In genomic region chr5:132451387-132451786, GRCh38 we compare ENCODE assay signal across 24 cellular contexts. TPM values are rescaled to one million over a fixed set of nuclear protein-coding genes. Genes with fewer than 3 reads are reported as not detected.
A peak's percentile ranks its signal among the peaks of the same experiment; 100 is the strongest.
DNase-seq lines count a peak whose midpoint lies in the region; ATAC-seq, FAIRE-seq and TF ChIP-seq lines count a peak whose summit lies in the region.
"Had no signal": no experiment of that assay in that cellular context is flagged by ENCODE, and none has a peak within 500 bp of the region (broad histone marks: within the 10 kb centered on the region; RNA-seq: fewer than 3 reads in every experiment).

No MANE protein-coding gene starts in this region.

- H3K4me1 Mint-ChIP-seq in CD8-positive, alpha-beta T cell (ENCODE audit: low read depth) = peaks cover 86% of the 10 kb centered on the region
- H3K4me1 Mint-ChIP-seq in naive thymus-derived CD4-positive, alpha-beta T cell = peaks cover 67 to 90% (median 73%) of the 10 kb centered on the region in 7 donors

- WGBS in GM23248 (ENCODE audit: low coverage in 1 of 2, low lambda C conversion rate in 2 of 2, missing lambda C conversion rate in 2 of 2), 2 experiments = 83 to 85% methylated on average over 8 of the region's 8 CpGs
- 91 to 96% methylated on average over 8 of the region's 8 CpGs for WGBS in upper lobe of left lung, 2 donors
- 80% methylated on average over 8 of the region's 8 CpGs for WGBS in HepG2 (ENCODE audit: low lambda C conversion rate)

- H3K4me2 ChIP-seq in HCT116 (ENCODE audit: low read length) (peak overlapping the region; percentile 35), GM23248 (ENCODE audit: unreplicated experiment) (no peak overlapping the region), HepG2 (ENCODE audit: low read depth, low read length) (no peak overlapping the region)
- H3K4me2 ChIP-seq: hepatocyte had no signal

- no peak for DNase-seq in CD8-positive, alpha-beta T cell
- DNase-seq in HCT116 (ENCODE audit: low read depth, low spot score) (no peak), astrocyte of the hippocampus (ENCODE audit: low read depth, low spot score) (peak; percentile 52), GM23248 (no peak), upper lobe of left lung (no peak), HepG2 (ENCODE audit: low spot score) (no peak)
- DNase-seq in naive thymus-derived CD4-positive, alpha-beta T cell = peak in 1 of 9 donors; percentile 8
- no peak for DNase-seq in stimulated activated CD4-positive, alpha-beta T cell treated with anti-CD3 and anti-CD28 coated beads, Interleukin-12 subunit alpha, Interleukin-12 subunit beta, amount 100 ng/mL, for 4 hours
- DNase-seq: activated CD4-positive, alpha-beta T cell treated with anti-CD3 and anti-CD28 coated beads, Interleukin-2, amount 50 U/mL, for 4 hours; activated naive CD8-positive, alpha-beta T cell treated with anti-CD3 and anti-CD28 coated beads, Interleukin-2, amount 10 ng/mL, durations not matched to agents 7 days and 5 days; activated T-cell treated with anti-CD3 and anti-CD28 coated beads, Interleukin-2, amount 50 U/mL, for 48 hours; brain microvascular endothelial cell; Caco-2; KG1; naive B cell; NCI-H1092 treated with DMSO at 0.1 percent for 48 hours; NCI-H510A treated with DMSO at 0.1 percent for 48 hours; Right ventricle myocardium superior; stimulated activated CD4-positive, alpha-beta T cell treated with anti-CD3 and anti-CD28 coated beads, Interleukin-2, amount 100 ng/mL, for 48 hours; transverse colon had no signal

- peaks cover 52% of the 10 kb centered on the region for H3K4me1 ChIP-seq in CD8-positive, alpha-beta T cell (ENCODE audit: insufficient read depth, low read length)
- H3K4me1 ChIP-seq in HCT116 (ENCODE audit: control insufficient read depth in 1 of 2, insufficient read depth in 2 of 2, low read length in 2 of 2) (peaks cover 0 to 40% of the 10 kb centered on the region in 2 experiments; a peak in 2 of 4 replicates), GM23248 (ENCODE audit: insufficient read depth) (peaks cover 17% of the 10 kb centered on the region), upper lobe of left lung (peaks cover 25 to 45% (median 42%) of the 10 kb centered on the region in 4 donors), HepG2 (ENCODE audit: insufficient read depth, low read length) (peaks cover 17% of the 10 kb centered on the region)
- H3K4me1 ChIP-seq in naive thymus-derived CD4-positive, alpha-beta T cell (ENCODE audit: control insufficient read depth in 2 of 2, insufficient read depth in 2 of 2, low read length in 2 of 2) = peaks cover 54 to 76% of the 10 kb centered on the region in 2 donors

- H3K36me3 ChIP-seq in CD8-positive, alpha-beta T cell (ENCODE audit: insufficient read depth, low read length) = no peaks in the 10 kb centered on the region
- H3K36me3 ChIP-seq in HCT116 (ENCODE audit: control insufficient read depth in 1 of 2, insufficient read depth in 2 of 2, low read length in 2 of 2) (no peaks in the 10 kb centered on the region), GM23248 (ENCODE audit: low read depth) (no peaks in the 10 kb centered on the region), upper lobe of left lung (peaks cover 0 to 12% (median 2%) of the 10 kb centered on the region in 4 donors), HepG2 (replicated peaks in 1 of 2; ENCODE audit: control insufficient read depth in 1 of 2, insufficient read depth in 2 of 2, low read length in 2 of 2) (no peaks in the 10 kb centered on the region)
- peaks cover 0 to 34% (median 11%) of the 10 kb centered on the region in 3 experiments for H3K36me3 ChIP-seq in naive thymus-derived CD4-positive, alpha-beta T cell (ENCODE audit: control insufficient read depth in 2 of 3, insufficient read depth in 3 of 3, low read length in 3 of 3)
- H3K36me3 ChIP-seq: brain microvascular endothelial cell, transverse colon had no signal

- TF ChIP-seq RAD21 in HCT116 (IDR thresholded peaks at IDR 0.05; ENCODE audit: low read depth) = no peak
- no peak for TF ChIP-seq RAD21 in HepG2 (CRISPR knock-in tag; IDR thresholded peaks at IDR 0.05)

- H3K79me2 ChIP-seq in HCT116 (ENCODE audit: insufficient read depth, low read length) (no peaks in the 10 kb centered on the region), GM23248 (ENCODE audit: insufficient read depth) (no peaks in the 10 kb centered on the region), HepG2 (ENCODE audit: insufficient read depth, low read length) (no peaks in the 10 kb centered on the region)
- H3K79me2 ChIP-seq: hepatocyte had no signal

- H3K27me3 ChIP-seq in CD8-positive, alpha-beta T cell (ENCODE audit: insufficient read depth, low read length) = no peaks in the 10 kb centered on the region
- H3K27me3 ChIP-seq in HCT116 (ENCODE audit: insufficient read depth, low read length) = no peaks in the 10 kb centered on the region
- no peaks in the 10 kb centered on the region for H3K27me3 ChIP-seq in naive thymus-derived CD4-positive, alpha-beta T cell (ENCODE audit: control insufficient read depth in 2 of 2, insufficient read depth in 2 of 2, low read length in 2 of 2)
- H3K27me3 ChIP-seq in GM23248 (replicated peaks; ENCODE audit: insufficient read depth) = no peaks in the 10 kb centered on the region
- H3K27me3 ChIP-seq in upper lobe of left lung = no peaks in the 10 kb centered on the region
- H3K27me3 ChIP-seq in HepG2 (ENCODE audit: control insufficient read depth in 1 of 2, insufficient read depth in 2 of 2, low read length in 2 of 2) = no peaks in the 10 kb centered on the region; a peak in 1 of 5 replicates
- H3K27me3 ChIP-seq: brain microvascular endothelial cell, hepatocyte, transverse colon had no signal

- CTCF ChIA-PET in CD8-positive, alpha-beta T cell (lab: Charles Lee) = interaction anchor here (1.2 to 1.8 kb wide), 3 partner anchors 12 to 40 kb away, joined by 4 to 6 read pairs (median 4); partner anchors contain the start of gene IRF1
- CTCF ChIA-PET in HCT116 (lab: Charles Lee) = no interaction called here
- CTCF ChIA-PET in naive thymus-derived CD4-positive, alpha-beta T cell (lab: Charles Lee) = interaction anchor here (0.7 to 1.9 kb wide), 5 partner anchors 12 to 36 kb away, joined by 3 to 7 read pairs (median 3); no protein-coding TSS in a partner anchor
- CTCF ChIA-PET in HepG2 (lab: Yijun Ruan, JAX; ENCODE audit: low intra/inter-chr PET ratio, low total read pairs) = no interaction called here

- H3F3A ChIP-seq in GM23248 (ENCODE audit: insufficient read depth) = peaks cover 9% of the 10 kb centered on the region

- no peak overlapping the region for H3K4me3 ChIP-seq in CD8-positive, alpha-beta T cell (ENCODE audit: low read depth, low read length)
- no peak overlapping the region for H3K4me3 ChIP-seq in HCT116 (replicated peaks in 1 of 2; ENCODE audit: low read depth in 1 of 2, low read length in 2 of 2)
- no peak overlapping the region for H3K4me3 ChIP-seq in naive thymus-derived CD4-positive, alpha-beta T cell (ENCODE audit: low read length)
- no peak overlapping the region for H3K4me3 ChIP-seq in GM23248
- H3K4me3 ChIP-seq in upper lobe of left lung = no peak overlapping the region
- no peak overlapping the region for H3K4me3 ChIP-seq in HepG2 (replicated peaks in 1 of 3; ENCODE audit: insufficient read depth in 1 of 3, low read depth in 2 of 3, low read length in 3 of 3)
- H3K4me3 ChIP-seq: hepatocyte, transverse colon had no signal

- peak overlapping the region; percentile 30 for H3K27ac Mint-ChIP-seq in CD8-positive, alpha-beta T cell
- H3K27ac Mint-ChIP-seq in naive thymus-derived CD4-positive, alpha-beta T cell = peak overlapping the region in 5 of 9 donors; percentile 5 to 75 (median 65)
- H3K27ac Mint-ChIP-seq: activated naive CD8-positive, alpha-beta T cell treated with anti-CD3 and anti-CD28 coated beads, Interleukin-2, amount 10 ng/mL, durations not matched to agents 7 days and 5 days; stimulated activated naive CD8-positive, alpha-beta T cell treated with anti-CD3 and anti-CD28 coated beads, Interleukin-15, Interleukin-2, amounts not matched to agents 100 ng/mL and 50 ng/mL, for 24 hours had no signal

- H3K9ac ChIP-seq in HCT116 (ENCODE audit: low read length) = no peak overlapping the region
- H3K9ac ChIP-seq in GM23248 = no peak overlapping the region
- no peak overlapping the region for H3K9ac ChIP-seq in HepG2 (ENCODE audit: insufficient read depth, low read depth, low read length)

- no peak overlapping the region for H3K27ac ChIP-seq in CD8-positive, alpha-beta T cell (ENCODE audit: low read depth, low read length)
- no peak overlapping the region for H3K27ac ChIP-seq in HCT116 (ENCODE audit: low read depth, low read length)
- no peak overlapping the region for H3K27ac ChIP-seq in naive thymus-derived CD4-positive, alpha-beta T cell (ENCODE audit: low read depth, low read length)
- H3K27ac ChIP-seq in GM23248 = no peak overlapping the region
- H3K27ac ChIP-seq in upper lobe of left lung = peak overlapping the region in 2 of 4 donors; percentile 37 to 56
- H3K27ac ChIP-seq in HepG2 (ENCODE audit: extremely low read length, insufficient read depth, low read length) = no peak overlapping the region
- H3K27ac ChIP-seq: brain microvascular endothelial cell, hepatocyte, transverse colon, VCaP had no signal

- no peak overlapping the region for H3K4me3 Mint-ChIP-seq in CD8-positive, alpha-beta T cell
- no peak overlapping the region for H3K4me3 Mint-ChIP-seq in naive thymus-derived CD4-positive, alpha-beta T cell
- H3K4me3 Mint-ChIP-seq: activated naive CD8-positive, alpha-beta T cell treated with anti-CD3 and anti-CD28 coated beads, Interleukin-2, amount 10 ng/mL, durations not matched to agents 7 days and 5 days; naive B cell; stimulated activated naive CD8-positive, alpha-beta T cell treated with anti-CD3 and anti-CD28 coated beads, Interleukin-15, Interleukin-2, amounts not matched to agents 100 ng/mL and 50 ng/mL, for 24 hours had no signal

- RAD21 ChIA-PET in HCT116 (lab: Charles Lee; ENCODE audit: low non-redundant PET in 1 of 2, low total read pairs in 2 of 2, uncharacterized antibody in 2 of 2, unreplicated experiment in 2 of 2) = no interaction called here

- in situ Hi-C loops in GM23248 (cut with MboI) (no loop called here), HepG2 (cut with HindIII; ENCODE audit: extremely low pct_ligation_motif_present, low pct_unique_long_range_greater_than_20kb) (no loop called here)

- ATAC-seq in CD8-positive, alpha-beta T cell = no peak
- peak; percentile 65 for ATAC-seq in HCT116
- no peak for ATAC-seq in naive thymus-derived CD4-positive, alpha-beta T cell
- no peak for ATAC-seq in upper lobe of left lung (ENCODE audit: low FRiP score in 2 of 2)
- ATAC-seq in HepG2 = no peak

- TF ChIP-seq CTCF in CD8-positive, alpha-beta T cell (IDR thresholded peaks at IDR 0.05) = no peak
- TF ChIP-seq CTCF in HCT116 (IDR thresholded peaks at IDR 0.05 in 2 of 3, conservative IDR thresholded peaks at IDR 0.05 in 1 of 3; ENCODE audit: borderline replicate concordance in 1 of 3, insufficient read depth in 1 of 3, low read depth in 2 of 3, low read length in 2 of 3) = no peak
- TF ChIP-seq CTCF in upper lobe of left lung (IDR thresholded peaks at IDR 0.05) = no peak
- no peak for TF ChIP-seq CTCF in HepG2 (CRISPR knock-in tag; IDR thresholded peaks at IDR 0.05)

- intact Hi-C loops in CD8-positive, alpha-beta T cell (cut with DNase I, micrococcal nuclease) = no loop called here
- intact Hi-C loops in HCT116 (cut with micrococcal nuclease) (no loop called here), HepG2 (cut with micrococcal nuclease; ENCODE audit: unreplicated experiment) (no loop called here)
- intact Hi-C loops in naive thymus-derived CD4-positive, alpha-beta T cell (cut with micrococcal nuclease) = no loop called here

- FAIRE-seq in HepG2 (lab: Jason Lieb, UNC) = no peak
- FAIRE-seq: keratinocyte had no signal

- H3K9me2 ChIP-seq in HCT116 (ENCODE audit: insufficient read depth) (no peaks in the 10 kb centered on the region), GM23248 (ENCODE audit: insufficient read depth) (no peaks in the 10 kb centered on the region)

- TF ChIP-seq POLR2A in HCT116 (IDR thresholded peaks at IDR 0.05; ENCODE audit: borderline replicate concordance, extremely low read depth, insufficient read depth, insufficient read length) (no peak), upper lobe of left lung (IDR thresholded peaks at IDR 0.05) (no peak), HepG2 (IDR thresholded peaks at IDR 0.05; ENCODE audit: insufficient read depth in 1 of 2, low read depth in 2 of 2, low read length in 2 of 2) (no peak)

- H3K36me3 Mint-ChIP-seq in CD8-positive, alpha-beta T cell = peaks cover 66% of the 10 kb centered on the region
- H3K36me3 Mint-ChIP-seq in naive thymus-derived CD4-positive, alpha-beta T cell = peaks cover 19 to 65% (median 54%) of the 10 kb centered on the region in 5 donors

- H3K27me3 Mint-ChIP-seq in CD8-positive, alpha-beta T cell (ENCODE audit: low read depth) = no peaks in the 10 kb centered on the region
- H3K27me3 Mint-ChIP-seq in naive thymus-derived CD4-positive, alpha-beta T cell = no peaks in the 10 kb centered on the region
- H3K27me3 Mint-ChIP-seq: activated naive CD8-positive, alpha-beta T cell treated with anti-CD3 and anti-CD28 coated beads, Interleukin-2, amount 10 ng/mL, durations not matched to agents 7 days and 5 days; naive B cell; stimulated activated naive CD8-positive, alpha-beta T cell treated with anti-CD3 and anti-CD28 coated beads, Interleukin-15, Interleukin-2, amounts not matched to agents 100 ng/mL and 50 ng/mL, for 24 hours had no signal

- no peaks in the 10 kb centered on the region for H3K9me3 Mint-ChIP-seq in CD8-positive, alpha-beta T cell
- peaks cover 0 to 9% (median 0%) of the 10 kb centered on the region in 11 donors for H3K9me3 Mint-ChIP-seq in naive thymus-derived CD4-positive, alpha-beta T cell
- H3K9me3 Mint-ChIP-seq: naive B cell had no signal

- H4K20me1 ChIP-seq in HCT116 (ENCODE audit: insufficient read depth) = no peaks in the 10 kb centered on the region
- no peaks in the 10 kb centered on the region for H4K20me1 ChIP-seq in GM23248 (ENCODE audit: insufficient read depth)
- H4K20me1 ChIP-seq in HepG2 (ENCODE audit: insufficient read depth, low read length) = no peaks in the 10 kb centered on the region

- POLR2A ChIA-PET in CD8-positive, alpha-beta T cell (lab: Charles Lee) = interaction anchor here (0.6 to 4.7 kb wide), 4 partner anchors 13 to 44 kb away, joined by 3 to 22 read pairs (median 4); partner anchors contain the start of gene IRF1
- POLR2A ChIA-PET in HCT116 (lab: Charles Lee) = interaction anchor here (1.1 to 1.6 kb wide), 2 partner anchors 39 kb away, joined by 3 read pairs; partner anchors contain the start of gene IRF1
- POLR2A ChIA-PET in naive thymus-derived CD4-positive, alpha-beta T cell (lab: Charles Lee) = interaction anchor here (0.7 to 1.9 kb wide), 5 partner anchors 8 to 39 kb away, joined by 3 to 8 read pairs (median 4); partner anchors contain the start of gene IRF1
- POLR2A ChIA-PET in HepG2 (lab: Yijun Ruan, JAX) = no interaction called here

- H3K9me3 ChIP-seq in CD8-positive, alpha-beta T cell (ENCODE audit: low read length) = no peaks in the 10 kb centered on the region
- H3K9me3 ChIP-seq in HCT116 (ENCODE audit: control insufficient read depth in 1 of 2, insufficient read depth in 1 of 2, low read depth in 1 of 2, low read length in 2 of 2) = no peaks in the 10 kb centered on the region
- no peaks in the 10 kb centered on the region for H3K9me3 ChIP-seq in naive thymus-derived CD4-positive, alpha-beta T cell (ENCODE audit: control insufficient read depth in 2 of 3, low read length in 3 of 3)
- no peaks in the 10 kb centered on the region for H3K9me3 ChIP-seq in GM23248 (ENCODE audit: low read depth)
- no peaks in the 10 kb centered on the region for H3K9me3 ChIP-seq in upper lobe of left lung
- no peaks in the 10 kb centered on the region for H3K9me3 ChIP-seq in HepG2 (ENCODE audit: low read length)
- H3K9me3 ChIP-seq: Caco-2, transverse colon had no signal

- BruUV-seq in HCT116 (replicated peaks; lab: Mats Ljungman, UMichigan) (no TSS peak), HepG2 (replicated peaks; lab: Mats Ljungman, UMichigan) (no TSS peak)

- H2AFZ ChIP-seq in HCT116 (ENCODE audit: low read depth, low read length, poor library complexity, severe bottlenecking) (no peak overlapping the region), GM23248 (no peak overlapping the region), HepG2 (ENCODE audit: low read length) (no peak overlapping the region)
- H2AFZ ChIP-seq: hepatocyte had no signal

- TF ChIP-seq EP300 in upper lobe of left lung (IDR thresholded peaks at IDR 0.05) = no peak
- TF ChIP-seq EP300 in HepG2 (IDR thresholded peaks at IDR 0.05; ENCODE audit: low read depth in 2 of 2, low read length in 2 of 2) = no peak
- TF ChIP-seq EP300 in HepG2 (CRISPR knock-in tag; IDR thresholded peaks at IDR 0.05; ENCODE audit: borderline replicate concordance) = no peak

RNA-seq across cellular contexts. Expression of gene IRF1, which starts 39.2 kb away (rescaled TPM):
- total RNA-seq in CD8-positive, alpha-beta T cell = 1,000 to 10,000 TPM; 1,214 to 1,250 TPM
- total RNA-seq in HCT116 (2021; ENCODE audit: unreplicated experiment) (30.1 TPM), upper lobe of left lung (10 to 100 TPM; 42.1 to 94.3 (median 79.3) TPM), HepG2 (2016; rRNA removed; fragmentation: Illumina TruSeq; extraction: Trizol) (5.8 and 8.8 TPM in 2 replicates)
- polyA plus RNA-seq in HCT116 (2012) = 16.5 and 26.0 TPM in 2 replicates
- total RNA-seq in naive thymus-derived CD4-positive, alpha-beta T cell = 100 to 1,000 TPM; 118 to 632 (median 549) TPM
- polyA plus RNA-seq in naive thymus-derived CD4-positive, alpha-beta T cell = 100 to 1,000 TPM; 148 to 174 TPM
- 6.2 and 10.4 TPM in 2 replicates for total RNA-seq in GM23248 (2014; rRNA removed; shearing (Covaris generic))
- polyA plus RNA-seq in GM23248 (2016; fragmentation: Nextera tagmentation; extraction: Ambion mirVana) (21.7 and 22.2 TPM in 2 replicates), HepG2 (2011; rRNA removed) (4.1 and 4.4 TPM in 2 replicates)
- 1.2 and 1.9 TPM in 2 replicates for total RNA-seq in HepG2 (2016; cell fraction: cytosol; rRNA removed; fragmentation: Illumina TruSeq; extraction: Trizol; ENCODE audit: low read depth)
- total RNA-seq in HepG2 (2016; cell fraction: insoluble cytoplasmic fraction; rRNA removed; fragmentation: Illumina TruSeq; extraction: Trizol) = 4.4 and 10.1 TPM in 2 replicates
- 2.5 and 3.3 TPM in 2 replicates for total RNA-seq in HepG2 (2016; cell fraction: membrane; rRNA removed; fragmentation: Illumina TruSeq; extraction: Trizol)
- total RNA-seq in HepG2 (2016; cell fraction: nucleus; rRNA removed; fragmentation: Illumina TruSeq; extraction: Trizol) = 14.5 and 19.2 TPM in 2 replicates
- 4.7 and 4.8 TPM in 2 replicates for polyA plus RNA-seq in HepG2 (2011; cell fraction: cytosol; rRNA removed)
- 10.1 and 10.8 TPM in 2 replicates for polyA plus RNA-seq in HepG2 (2011; cell fraction: nucleus; rRNA removed)
- polyA plus RNA-seq in HepG2 (2012) = 3.4 and 4.0 TPM in 2 replicates
- polyA plus RNA-seq in HepG2 (2016; cell fraction: cytosol; fragmentation: Illumina TruSeq; extraction: Trizol; ENCODE audit: low read depth) = 0.75 and 0.77 TPM in 2 replicates
- 5.3 and 6.8 TPM in 2 replicates for polyA plus RNA-seq in HepG2 (2016; cell fraction: insoluble cytoplasmic fraction; fragmentation: Illumina TruSeq; extraction: Trizol; ENCODE audit: low read depth)
- polyA plus RNA-seq in HepG2 (2016; cell fraction: membrane; fragmentation: Illumina TruSeq; extraction: Trizol; ENCODE audit: low read depth) = 0.80 and 1.4 TPM in 2 replicates
- 8.7 and 9.9 TPM in 2 replicates for polyA plus RNA-seq in HepG2 (2016; cell fraction: nucleus; fragmentation: Illumina TruSeq; extraction: Trizol; ENCODE audit: insufficient read depth, low read depth)
- 24.0 and 36.4 TPM in 2 replicates for polyA minus RNA-seq in HepG2 (2011; rRNA and poly(A)+ RNA removed; ENCODE audit: low replicate concordance)
- polyA minus RNA-seq in HepG2 (2011; cell fraction: cytosol; rRNA and poly(A)+ RNA removed) = 4.7 and 7.5 TPM in 2 replicates
- 28.5 and 37.7 TPM in 2 replicates for polyA minus RNA-seq in HepG2 (2011; cell fraction: nucleus; rRNA and poly(A)+ RNA removed)

Comparison
In these comparisons a context has a peak if more than half of its experiments do, and no peak if none do; other contexts are left out.
1. CTCF ChIA-PET loops: an anchor here in CD8-positive, alpha-beta T cell (1.2 to 1.8 kb wide) and naive thymus-derived CD4-positive, alpha-beta T cell (0.7 to 1.9 kb wide); none called in HCT116 and HepG2.